Comparison of ENCODE assay signal across 21 cellular contexts in the genomic region with DNA sequence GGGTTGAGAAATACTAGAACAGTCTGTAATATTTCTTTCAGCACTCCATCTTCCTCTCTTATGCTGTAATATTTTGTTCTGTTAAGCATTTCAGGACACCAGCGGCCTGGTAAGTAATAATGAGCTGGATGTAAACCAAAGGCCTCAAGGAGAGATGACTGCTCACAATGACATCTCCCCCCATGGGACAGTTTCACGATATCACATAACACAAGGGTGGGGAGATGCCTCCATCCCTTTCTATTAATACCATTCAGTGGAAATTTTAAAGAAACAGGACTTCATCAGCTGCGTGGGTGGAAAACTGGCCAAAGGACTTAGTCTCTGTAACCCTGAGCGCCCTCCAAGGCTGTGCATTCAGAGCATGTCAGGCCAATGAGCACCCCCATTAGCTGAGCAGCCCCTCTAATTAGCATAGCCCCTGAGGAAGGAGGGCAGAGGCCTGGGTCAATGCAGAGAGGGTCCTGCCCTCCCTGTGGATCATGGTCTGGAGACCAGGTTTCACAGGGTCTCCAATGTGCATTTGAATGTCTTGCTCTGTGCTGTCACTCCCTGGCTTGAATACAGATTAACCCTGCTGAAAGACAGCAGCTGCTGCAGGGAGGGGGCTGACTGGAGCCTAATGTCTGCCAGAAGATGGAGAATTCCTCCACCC.
"Had no signal": no experiment of that assay in that cellular context is flagged by ENCODE, and none has a peak within 500 bp of the region (broad histone marks: within the 10 kb centered on the region; RNA-seq: fewer than 3 reads in every experiment).

No MANE protein-coding gene starts in this region.

- H3K4me1 ChIP-seq: breast epithelium, foreskin keratinocyte, SJCRH30 had no signal

- DNase-seq: activated CD4-positive, alpha-beta T cell treated with anti-CD3 and anti-CD28 coated beads for 4 hours; activated CD8-positive, alpha-beta memory T cell treated with anti-CD3 and anti-CD28 coated beads, Interleukin-2, amount 50 U/mL, for 4 hours; activated CD8-positive, alpha-beta T cell treated with anti-CD3 and anti-CD28 coated beads for 36 hours; activated naive CD8-positive, alpha-beta T cell treated with anti-CD3 and anti-CD28 coated beads, Interleukin-2, amount 10 ng/mL, durations not matched to agents 7 days and 5 days; anterior cingulate cortex; dorsolateral prefrontal cortex; esophagus squamous epithelium; nephron progenitor cell; posterior cingulate gyrus; SJCRH30; stimulated activated CD4-positive, alpha-beta T cell treated with anti-CD3 and anti-CD28 coated beads, Interleukin-2, amount 100 ng/mL, for 48 hours; stimulated activated naive CD8-positive, alpha-beta T cell treated with anti-CD3 and anti-CD28 coated beads, Interleukin-15, Interleukin-2, amounts not matched to agents 100 U/mL and 50 U/mL, for 24 hours; SW 1271; T-helper 9 cell had no signal

- H3K9me3 Mint-ChIP-seq: activated CD8-positive, alpha-beta T cell treated with anti-CD3 and anti-CD28 coated beads for 36 hours; activated naive CD8-positive, alpha-beta T cell treated with anti-CD3 and anti-CD28 coated beads, Interleukin-2, amount 10 ng/mL, durations not matched to agents 7 days and 5 days; nephron progenitor cell; type B pancreatic cell had no signal

- H3K4me3 Mint-ChIP-seq: activated CD8-positive, alpha-beta T cell treated with anti-CD3 and anti-CD28 coated beads for 36 hours; activated naive CD8-positive, alpha-beta T cell treated with anti-CD3 and anti-CD28 coated beads, Interleukin-2, amount 10 ng/mL, durations not matched to agents 7 days and 5 days; nephron progenitor cell; type B pancreatic cell had no signal

- H3K27ac ChIP-seq: breast epithelium, dorsolateral prefrontal cortex, foreskin keratinocyte, SJCRH30, suprapubic skin, VCaP had no signal

- FAIRE-seq: endometrium had no signal

- H3K27me3 ChIP-seq: breast epithelium, SJCRH30 had no signal

- H3K4me1 Mint-ChIP-seq: activated naive CD8-positive, alpha-beta T cell treated with anti-CD3 and anti-CD28 coated beads, Interleukin-2, amount 10 ng/mL, durations not matched to agents 7 days and 5 days; nephron progenitor cell had no signal

- H3K36me3 ChIP-seq: breast epithelium, esophagus squamous epithelium, SJCRH30, suprapubic skin had no signal

- H3K36me3 Mint-ChIP-seq: activated naive CD8-positive, alpha-beta T cell treated with anti-CD3 and anti-CD28 coated beads, Interleukin-2, amount 10 ng/mL, durations not matched to agents 7 days and 5 days; type B pancreatic cell had no signal

- H3K9me3 ChIP-seq: breast epithelium, esophagus squamous epithelium, SJCRH30, suprapubic skin had no signal

- H3K4me3 ChIP-seq: breast epithelium, dorsolateral prefrontal cortex, esophagus squamous epithelium, SJCRH30, suprapubic skin had no signal

- ATAC-seq: activated CD8-positive, alpha-beta T cell treated with anti-CD3 and anti-CD28 coated beads for 36 hours; sciatic nerve; stimulated activated naive CD8-positive, alpha-beta T cell treated with anti-CD3 and anti-CD28 coated beads, Interleukin-15, Interleukin-2, amounts not matched to agents 100 U/mL and 50 U/mL, for 24 hours had no signal

- H3K27ac Mint-ChIP-seq: activated CD8-positive, alpha-beta T cell treated with anti-CD3 and anti-CD28 coated beads for 36 hours; activated naive CD8-positive, alpha-beta T cell treated with anti-CD3 and anti-CD28 coated beads, Interleukin-2, amount 10 ng/mL, durations not matched to agents 7 days and 5 days; nephron progenitor cell; type B pancreatic cell had no signal
